ENCODE assay signal across 14 cellular contexts in genomic region chr9:95070549-95071021, GRCh38.
DNase-seq lines count a peak whose midpoint lies in the region; ATAC-seq and TF ChIP-seq lines count a peak whose summit lies in the region.
"Had no signal": no experiment of that assay in that cellular context is flagged by ENCODE, and none has a peak within 500 bp of the region (broad histone marks: within the 10 kb centered on the region; RNA-seq: fewer than 3 reads in every experiment).

No MANE protein-coding gene starts in this region.

- ATAC-seq in right cardiac atrium (peak in 1 of 2 donors; percentile 10), sciatic nerve (peak; percentile 18), GM21717 (IDR thresholded peaks at IDR 0.05; ENCODE audit: unreplicated experiment) (no peak)
- no peak for ATAC-seq in effector memory CD8-positive, alpha-beta T cell (replicated peaks)
- ATAC-seq: activated CD8-positive, alpha-beta T cell treated with anti-CD3 and anti-CD28 coated beads for 36 hours had no signal

- H3K4me1 Mint-ChIP-seq in Caco-2 (ENCODE audit: low read depth, unreplicated experiment) = peaks cover 24% of the 10 kb centered on the region
- no peaks in the 10 kb centered on the region for H3K4me1 Mint-ChIP-seq in effector memory CD8-positive, alpha-beta T cell (ENCODE audit: low read depth in 2 of 2)

- H3K27ac ChIP-seq in ascending aorta = peak overlapping the region; percentile 84 to 95
- peak overlapping the region; percentile 11 for H3K27ac ChIP-seq in right cardiac atrium (ENCODE audit: low read length)

- peak overlapping the region; percentile 20 for H3K27ac Mint-ChIP-seq in Caco-2 (ENCODE audit: unreplicated experiment)
- H3K27ac Mint-ChIP-seq in effector memory CD8-positive, alpha-beta T cell = no peak overlapping the region
- H3K27ac Mint-ChIP-seq: activated CD8-positive, alpha-beta T cell treated with anti-CD3 and anti-CD28 coated beads for 36 hours had no signal

- peaks cover 4% of the 10 kb centered on the region for H3K4me1 ChIP-seq in Caco-2
- peaks cover 25 to 95% of the 10 kb centered on the region in 2 donors for H3K4me1 ChIP-seq in ascending aorta
- H3K4me1 ChIP-seq in right cardiac atrium (ENCODE audit: control insufficient read depth, insufficient read depth, low read length) = peaks cover 23% of the 10 kb centered on the region

- BruUV-seq in Caco-2 (replicated peaks; lab: Mats Ljungman, UMichigan) = no TSS peak

- no peak for TF ChIP-seq CTCF in Caco-2 (IDR thresholded peaks at IDR 0.05; ENCODE audit: insufficient read depth in 1 of 2, low read depth in 1 of 2, low read length in 1 of 2, severe bottlenecking in 1 of 2, unreplicated experiment in 1 of 2)
- no peak for TF ChIP-seq CTCF in ascending aorta (IDR thresholded peaks at IDR 0.05)

- peaks cover 3% of the 10 kb centered on the region for H3K36me3 ChIP-seq in Caco-2 (ENCODE audit: control insufficient read depth, insufficient read depth, low read length)
- peaks cover 5 to 50% of the 10 kb centered on the region in 2 donors for H3K36me3 ChIP-seq in ascending aorta

- H3K9me3 ChIP-seq in Caco-2 (no peaks in the 10 kb centered on the region), ascending aorta (no peaks in the 10 kb centered on the region), right cardiac atrium (ENCODE audit: control insufficient read depth, low read length) (no peaks in the 10 kb centered on the region)
- H3K9me3 ChIP-seq: upper lobe of left lung had no signal

- H3K9me3 Mint-ChIP-seq in Caco-2 (ENCODE audit: unreplicated experiment) = no peaks in the 10 kb centered on the region
- no peaks in the 10 kb centered on the region for H3K9me3 Mint-ChIP-seq in effector memory CD8-positive, alpha-beta T cell
- H3K9me3 Mint-ChIP-seq: activated CD8-positive, alpha-beta T cell treated with anti-CD3 and anti-CD28 coated beads for 36 hours had no signal

- intact Hi-C loops in Caco-2 (cut with micrococcal nuclease; ENCODE audit: unreplicated experiment) (loop anchor here (10.0 kb wide), 1 partner anchor 286 kb away; no protein-coding TSS in a partner anchor), ascending aorta (cut with DNase I) (no loop called here), right cardiac atrium (cut with DNase I) (no loop called here), sciatic nerve (cut with DNase I) (no loop called here)

- POLR2A ChIA-PET in Caco-2 (lab: Charles Lee) = no interaction called here

- WGBS in right cardiac atrium = 51% methylated on average over 8 of the region's 8 CpGs

- no peak overlapping the region for H3K4me3 ChIP-seq in Caco-2 (ENCODE audit: low read depth, low read length)
- peak overlapping the region; percentile 6 to 20 for H3K4me3 ChIP-seq in ascending aorta
- H3K4me3 ChIP-seq in right cardiac atrium (ENCODE audit: low read length) = no peak overlapping the region
- H3K4me3 ChIP-seq: upper lobe of left lung had no signal

- CTCF ChIA-PET in Caco-2 (lab: Charles Lee) = interaction anchor here (0.6 to 1.2 kb wide), 3 partner anchors 38 to 121 kb away, joined by 3 to 4 read pairs (median 3); no protein-coding TSS in a partner anchor

- peaks cover 64% of the 10 kb centered on the region for H3K36me3 Mint-ChIP-seq in Caco-2 (ENCODE audit: insufficient read depth, unreplicated experiment)
- H3K36me3 Mint-ChIP-seq in effector memory CD8-positive, alpha-beta T cell (ENCODE audit: insufficient read depth) = no peaks in the 10 kb centered on the region

- no peak overlapping the region for H3K4me3 Mint-ChIP-seq in Caco-2 (ENCODE audit: unreplicated experiment)
- no peak overlapping the region for H3K4me3 Mint-ChIP-seq in effector memory CD8-positive, alpha-beta T cell
- H3K4me3 Mint-ChIP-seq: activated CD8-positive, alpha-beta T cell treated with anti-CD3 and anti-CD28 coated beads for 36 hours had no signal

- DNase-seq in Caco-2 = no peak
- peak in 1 of 2 donors; percentile 60 for DNase-seq in ascending aorta (ENCODE audit: low spot score in 2 of 2)
- no peak for DNase-seq in right cardiac atrium
- DNase-seq in sciatic nerve (ENCODE audit: low spot score) = no peak
- DNase-seq in effector memory CD8-positive, alpha-beta T cell = no peak
- no peak for DNase-seq in HuH-7 (ENCODE audit: low spot score)
- DNase-seq in iPS-NIHi11 (ENCODE audit: low spot score) = no peak
- DNase-seq: activated CD8-positive, alpha-beta T cell treated with anti-CD3 and anti-CD28 coated beads for 36 hours; glutamatergic neuron; KBM-7; NCI-H187; NCI-H526 treated with DMSO at 0.1 percent for 48 hours; upper lobe of left lung had no signal

- no peaks in the 10 kb centered on the region for H3K27me3 ChIP-seq in Caco-2 (replicated peaks; ENCODE audit: control insufficient read depth, insufficient read depth, low read length)
- H3K27me3 ChIP-seq in ascending aorta = no peaks in the 10 kb centered on the region
- H3K27me3 ChIP-seq in right cardiac atrium (ENCODE audit: control insufficient read depth, insufficient read depth) = no peaks in the 10 kb centered on the region
- H3K27me3 ChIP-seq: upper lobe of left lung had no signal

- no peaks in the 10 kb centered on the region for H3K27me3 Mint-ChIP-seq in Caco-2 (ENCODE audit: insufficient read depth, unreplicated experiment)
- H3K27me3 Mint-ChIP-seq in effector memory CD8-positive, alpha-beta T cell = no peaks in the 10 kb centered on the region
- H3K27me3 Mint-ChIP-seq: activated CD8-positive, alpha-beta T cell treated with anti-CD3 and anti-CD28 coated beads for 36 hours had no signal

Comparison
In these comparisons a context has a peak if more than half of its experiments do, and no peak if none do; other contexts are left out.
1. H3K4me3 ChIP-seq: peak in ascending aorta (2 of 2); none in Caco-2 (single experiment) and right cardiac atrium (single experiment).